ENCODE assay signal across 16 cellular contexts in genomic region chr3:181133832-181134231, GRCh38.
DNase-seq lines count a peak whose midpoint lies in the region; FAIRE-seq and TF ChIP-seq lines count a peak whose summit lies in the region.
"Had no signal": no experiment of that assay in that cellular context is flagged by ENCODE, and none has a peak within 500 bp of the region (broad histone marks: within the 10 kb centered on the region; RNA-seq: fewer than 3 reads in every experiment).

No MANE protein-coding gene starts in this region.

- H3K79me2 ChIP-seq in hepatocyte = no peaks in the 10 kb centered on the region

- no peak overlapping the region for H3K4me2 ChIP-seq in hepatocyte
- H3K4me2 ChIP-seq: BLaER1 had no signal

- H3K36me3 ChIP-seq in hepatocyte (replicated peaks; ENCODE audit: insufficient read depth, low read depth) = no peaks in the 10 kb centered on the region
- H3K36me3 ChIP-seq: BLaER1 had no signal

- no peaks in the 10 kb centered on the region for H3K9me2 ChIP-seq in hepatocyte (replicated peaks; ENCODE audit: insufficient read depth)

- H3K27me3 ChIP-seq in hepatocyte = no peaks in the 10 kb centered on the region
- H3K27me3 ChIP-seq: BLaER1 had no signal

- DNase-seq in NCI-H2107 treated with DMSO at 0.1 percent for 48 hours (lab: John Stamatoyannopoulos, UW; ENCODE audit: unreplicated experiment) (peak; percentile 4), NCI-H2107 (lab: John Stamatoyannopoulos, UW) (no peak), frontal cortex (ENCODE audit: low spot score in 2 of 2) (no peak), hepatocyte (ENCODE audit: low spot score) (no peak), SIG-M5 (lab: John Stamatoyannopoulos, UW) (no peak)
- DNase-seq in activated CD4-positive, alpha-beta T cell treated with anti-CD3 and anti-CD28 coated beads for 48 hours = no peak
- DNase-seq: CD4-positive, alpha-beta memory T cell; DMS153; DMS79; GF-D8; H9 had no signal

- no peak overlapping the region for H2AFZ ChIP-seq in hepatocyte

- no peaks in the 10 kb centered on the region for H4K20me1 ChIP-seq in hepatocyte (ENCODE audit: insufficient read depth, poor library complexity, severe bottlenecking)
- H4K20me1 ChIP-seq: BLaER1 had no signal

- H3K4me3 ChIP-seq in hepatocyte = no peak overlapping the region
- H3K4me3 ChIP-seq: BLaER1 had no signal

- TF ChIP-seq CTCF in hepatocyte (IDR thresholded peaks at IDR 0.05; ENCODE audit: poor library complexity) = no peak

- H3K9me3 ChIP-seq in hepatocyte (ENCODE audit: low read depth) = no peaks in the 10 kb centered on the region
- H3K9me3 ChIP-seq: BLaER1 had no signal

- no peak overlapping the region for H3K27ac ChIP-seq in hepatocyte
- H3K27ac ChIP-seq: 22Rv1, BLaER1 had no signal

- peak; percentile 78 for FAIRE-seq in TTC549 (lab: Jason Lieb, UNC)
- FAIRE-seq in frontal cortex (lab: Jason Lieb, UNC) = peak; percentile 96
- FAIRE-seq: H1, HepG2 had no signal

- H3K4me1 ChIP-seq in hepatocyte (ENCODE audit: insufficient read depth) = no peaks in the 10 kb centered on the region
- H3K4me1 ChIP-seq: BLaER1 had no signal
